1 cellular context compared by ENCODE assay signal in the genomic region with DNA sequence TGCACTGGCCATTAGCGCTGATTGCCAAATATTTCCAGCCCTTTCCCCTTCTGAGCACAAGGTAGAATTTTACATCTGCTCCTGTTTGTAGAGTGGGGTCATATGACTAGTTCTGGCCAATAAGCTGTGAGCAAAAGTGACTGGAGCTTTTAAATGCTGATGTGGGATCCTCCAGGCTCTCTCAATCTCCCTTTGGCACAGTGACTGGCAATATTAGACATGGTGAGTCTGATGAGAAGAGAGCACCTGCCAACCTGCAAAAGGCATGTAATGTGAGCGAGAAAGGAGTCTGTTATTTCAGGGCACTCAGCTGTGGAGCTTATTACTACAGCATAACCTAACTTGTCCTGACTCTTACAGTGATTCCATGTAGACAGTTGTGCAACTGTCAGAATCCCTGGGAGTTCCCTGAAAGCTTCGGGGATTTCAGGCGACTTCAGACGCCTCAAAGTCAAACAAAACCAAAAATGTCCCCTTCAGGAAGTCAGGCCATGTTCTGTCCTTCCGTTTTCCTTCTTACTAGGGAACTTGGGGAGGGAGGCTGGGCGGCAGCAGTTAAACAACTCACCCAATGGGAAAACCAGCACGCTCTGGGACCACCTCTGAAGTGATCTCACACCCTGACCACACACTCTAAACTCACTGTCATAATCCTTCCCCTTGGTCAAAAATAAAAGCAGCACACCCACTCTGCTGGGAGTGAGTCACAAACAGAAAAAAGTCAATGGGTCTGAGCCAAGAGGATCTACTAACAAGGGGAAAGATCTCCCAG.
A peak's percentile ranks its signal among the peaks of the same experiment; 100 is the strongest.
TF ChIP-seq lines count a peak whose summit lies in the region.

No MANE protein-coding gene starts in this region.

TF ChIP-seq in K562, 482 proteins besides CTCF, POLR2A, EP300 and RAD21 (continued from another document and continues in another):
- TF ChIP-seq JUND (IDR thresholded peaks at IDR 0.05; ENCODE audit: borderline replicate concordance, low read depth, low read length) (peak; percentile 95), JUND (tag; IDR thresholded peaks at IDR 0.05; ENCODE audit: borderline replicate concordance, low read depth, low read length) (peak; percentile 93; the same call in 2 of the 3 replicates), FUS (optimal IDR thresholded peaks at IDR 0.05; ENCODE audit: low read depth, low read length) (no peak), ZNF133 (CRISPR knock-in tag; IDR thresholded peaks at IDR 0.05) (no peak), NFIC (IDR thresholded peaks at IDR 0.05) (peak; percentile 85), SREBF2 (CRISPR knock-in tag; IDR thresholded peaks at IDR 0.05) (no peak), MCM2 (IDR thresholded peaks at IDR 0.05; ENCODE audit: low read depth) (no peak), NCOA1 (IDR thresholded peaks at IDR 0.05; ENCODE audit: low read depth) (no peak), NFIX (CRISPR knock-in tag; IDR thresholded peaks at IDR 0.05; ENCODE audit: low read depth) (no peak), CC2D1A (IDR thresholded peaks at IDR 0.05) (peak; percentile 96), KHSRP (IDR thresholded peaks at IDR 0.05) (no peak), MYNN (IDR thresholded peaks at IDR 0.05) (peak; percentile 72; the same call in 1 of the 2 replicates), MYNN (CRISPR knock-in tag; IDR thresholded peaks at IDR 0.05) (no peak), TAL1 (IDR thresholded peaks at IDR 0.05) (no peak), ATF7 (IDR thresholded peaks at IDR 0.05) (peak; percentile 82), TBP (optimal IDR thresholded peaks at IDR 0.05; ENCODE audit: low read depth, low read length) (peak; percentile 15), ZNF184 (CRISPR knock-in tag; IDR thresholded peaks at IDR 0.05) (no peak), ZNF253 (CRISPR knock-in tag; conservative IDR thresholded peaks at IDR 0.05) (no peak), KLF13 (tag; IDR thresholded peaks at IDR 0.05; ENCODE audit: borderline replicate concordance, low read depth) (0 out of 2 replicates have a peak, but pooled peaks have one; percentile 36), ZNF24 (IDR thresholded peaks at IDR 0.05) (no peak), GABPB1 (CRISPR knock-in tag; IDR thresholded peaks at IDR 0.05) (peak; percentile 8; the same call in 1 of the 2 replicates), BHLHE40 (IDR thresholded peaks at IDR 0.05; ENCODE audit: low read length) (peak; percentile 64), NEUROD1 (IDR thresholded peaks at IDR 0.05; ENCODE audit: borderline replicate concordance, low read depth, low read length, partially characterized antibody) (peak; percentile 70), ETV6 (IDR thresholded peaks at IDR 0.05; ENCODE audit: borderline replicate concordance in 1 of 2, low read depth in 2 of 2, low read length in 1 of 2) (0 out of 4 replicates have a peak, but pooled peaks of 1 of the 2 experiments have one; percentile 67), ETV6 (CRISPR knock-in tag; IDR thresholded peaks at IDR 0.05; ENCODE audit: borderline replicate concordance) (no peak), ZNF175 (CRISPR knock-in tag; IDR thresholded peaks at IDR 0.05; ENCODE audit: low read depth) (peak; percentile 88), EHMT2 (IDR thresholded peaks at IDR 0.05) (peak; percentile 67; the same call in 1 of the 2 replicates), NCOR1 (IDR thresholded peaks at IDR 0.05) (no peak), RHOXF2B (CRISPR knock-in tag; conservative IDR thresholded peaks at IDR 0.05) (no peak), ZNF695 (CRISPR knock-in tag; IDR thresholded peaks at IDR 0.05) (no peak), ZZZ3 (IDR thresholded peaks at IDR 0.05) (no peak), MIER1 (IDR thresholded peaks at IDR 0.05; ENCODE audit: low read depth) (no peak), CBFA2T3 (IDR thresholded peaks at IDR 0.05) (no peak), TCFL5 (CRISPR knock-in tag; conservative IDR thresholded peaks at IDR 0.05) (no peak), ILK (tag; IDR thresholded peaks at IDR 0.05; ENCODE audit: borderline replicate concordance, low read depth) (no peak), L3MBTL2 (IDR thresholded peaks at IDR 0.05) (peak; percentile 92), RBBP5 (IDR thresholded peaks at IDR 0.05; ENCODE audit: borderline replicate concordance, insufficient read depth, low read length, poor library complexity, severe bottlenecking) (peak; percentile 47), EGR1 (conservative IDR thresholded peaks at IDR 0.05) (peak; percentile 90), POLR2B (IDR thresholded peaks at IDR 0.05; ENCODE audit: low read depth, partially characterized antibody) (no peak), IRF9 (tag; IDR thresholded peaks at IDR 0.05) (peak; percentile 37; the same call in 1 of the 2 replicates), MAFG (tag; conservative IDR thresholded peaks at IDR 0.05) (peak; percentile 59), CEBPB (tag; IDR thresholded peaks at IDR 0.05) (peak; percentile 68), FOXK2 (conservative IDR thresholded peaks at IDR 0.05 in 1 of 2, IDR thresholded peaks at IDR 0.05 in 1 of 2; ENCODE audit: low read depth in 2 of 2) (peak in 1 of 2 experiments; percentile 30; a peak in 1 of 4 replicates), ZFPM2 (CRISPR knock-in tag; IDR thresholded peaks at IDR 0.05) (0 out of 2 replicates have a peak, but pooled peaks have one; percentile 59), TARDBP (IDR thresholded peaks at IDR 0.05) (no peak), SMARCE1 (IDR thresholded peaks at IDR 0.05) (peak; percentile 87), MAZ (CRISPR knock-in tag; conservative IDR thresholded peaks at IDR 0.05 in 1 of 2, IDR thresholded peaks at IDR 0.05 in 1 of 2) (peak in 1 of 2 experiments; percentile 59; a peak in 2 of 4 replicates), CBFA2T2 (conservative IDR thresholded peaks at IDR 0.05) (no peak), ZNF23 (CRISPR knock-in tag; IDR thresholded peaks at IDR 0.05) (0 out of 2 replicates have a peak, but pooled peaks have one; percentile 11), ZNF445 (CRISPR knock-in tag; IDR thresholded peaks at IDR 0.05; ENCODE audit: low read depth) (0 out of 2 replicates have a peak, but pooled peaks have one; percentile 15), DMBX1 (CRISPR knock-in tag; IDR thresholded peaks at IDR 0.05; ENCODE audit: borderline replicate concordance) (0 out of 2 replicates have a peak, but pooled peaks have one; percentile 49), E2F4 (CRISPR knock-in tag; IDR thresholded peaks at IDR 0.05; ENCODE audit: low read depth) (no peak), BRCA1 (IDR thresholded peaks at IDR 0.05) (no peak), BRCA1 (CRISPR knock-in tag; IDR thresholded peaks at IDR 0.05) (no peak), ETV5 (CRISPR knock-in tag; IDR thresholded peaks at IDR 0.05; ENCODE audit: low read depth) (0 out of 2 replicates have a peak, but pooled peaks have one; percentile 65), ZBTB8A (IDR thresholded peaks at IDR 0.05; ENCODE audit: partially characterized antibody) (no peak), HOXB6 (CRISPR knock-in tag; IDR thresholded peaks at IDR 0.05; ENCODE audit: borderline replicate concordance) (no peak), RBM15 (IDR thresholded peaks at IDR 0.05; ENCODE audit: insufficient read depth, low read length) (no peak)
- TF ChIP-seq, protein P1, sequence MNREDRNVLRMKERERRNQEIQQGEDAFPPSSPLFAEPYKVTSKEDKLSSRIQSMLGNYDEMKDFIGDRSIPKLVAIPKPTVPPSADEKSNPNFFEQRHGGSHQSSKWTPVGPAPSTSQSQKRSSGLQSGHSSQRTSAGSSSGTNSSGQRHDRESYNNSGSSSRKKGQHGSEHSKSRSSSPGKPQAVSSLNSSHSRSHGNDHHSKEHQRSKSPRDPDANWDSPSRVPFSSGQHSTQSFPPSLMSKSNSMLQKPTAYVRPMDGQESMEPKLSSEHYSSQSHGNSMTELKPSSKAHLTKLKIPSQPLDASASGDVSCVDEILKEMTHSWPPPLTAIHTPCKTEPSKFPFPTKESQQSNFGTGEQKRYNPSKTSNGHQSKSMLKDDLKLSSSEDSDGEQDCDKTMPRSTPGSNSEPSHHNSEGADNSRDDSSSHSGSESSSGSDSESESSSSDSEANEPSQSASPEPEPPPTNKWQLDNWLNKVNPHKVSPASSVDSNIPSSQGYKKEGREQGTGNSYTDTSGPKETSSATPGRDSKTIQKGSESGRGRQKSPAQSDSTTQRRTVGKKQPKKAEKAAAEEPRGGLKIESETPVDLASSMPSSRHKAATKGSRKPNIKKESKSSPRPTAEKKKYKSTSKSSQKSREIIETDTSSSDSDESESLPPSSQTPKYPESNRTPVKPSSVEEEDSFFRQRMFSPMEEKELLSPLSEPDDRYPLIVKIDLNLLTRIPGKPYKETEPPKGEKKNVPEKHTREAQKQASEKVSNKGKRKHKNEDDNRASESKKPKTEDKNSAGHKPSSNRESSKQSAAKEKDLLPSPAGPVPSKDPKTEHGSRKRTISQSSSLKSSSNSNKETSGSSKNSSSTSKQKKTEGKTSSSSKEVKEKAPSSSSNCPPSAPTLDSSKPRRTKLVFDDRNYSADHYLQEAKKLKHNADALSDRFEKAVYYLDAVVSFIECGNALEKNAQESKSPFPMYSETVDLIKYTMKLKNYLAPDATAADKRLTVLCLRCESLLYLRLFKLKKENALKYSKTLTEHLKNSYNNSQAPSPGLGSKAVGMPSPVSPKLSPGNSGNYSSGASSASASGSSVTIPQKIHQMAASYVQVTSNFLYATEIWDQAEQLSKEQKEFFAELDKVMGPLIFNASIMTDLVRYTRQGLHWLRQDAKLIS (CRISPR knock-in tag; IDR thresholded peaks at IDR 0.05) = peak; percentile 53; the same call in 1 of the 2 replicates
- TF ChIP-seq, protein P2, sequence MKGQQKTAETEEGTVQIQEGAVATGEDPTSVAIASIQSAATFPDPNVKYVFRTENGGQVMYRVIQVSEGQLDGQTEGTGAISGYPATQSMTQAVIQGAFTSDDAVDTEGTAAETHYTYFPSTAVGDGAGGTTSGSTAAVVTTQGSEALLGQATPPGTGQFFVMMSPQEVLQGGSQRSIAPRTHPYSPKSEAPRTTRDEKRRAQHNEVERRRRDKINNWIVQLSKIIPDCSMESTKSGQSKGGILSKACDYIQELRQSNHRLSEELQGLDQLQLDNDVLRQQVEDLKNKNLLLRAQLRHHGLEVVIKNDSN (CRISPR knock-in tag; IDR thresholded peaks at IDR 0.05) = peak; percentile 85
- TF ChIP-seq, protein P3, sequence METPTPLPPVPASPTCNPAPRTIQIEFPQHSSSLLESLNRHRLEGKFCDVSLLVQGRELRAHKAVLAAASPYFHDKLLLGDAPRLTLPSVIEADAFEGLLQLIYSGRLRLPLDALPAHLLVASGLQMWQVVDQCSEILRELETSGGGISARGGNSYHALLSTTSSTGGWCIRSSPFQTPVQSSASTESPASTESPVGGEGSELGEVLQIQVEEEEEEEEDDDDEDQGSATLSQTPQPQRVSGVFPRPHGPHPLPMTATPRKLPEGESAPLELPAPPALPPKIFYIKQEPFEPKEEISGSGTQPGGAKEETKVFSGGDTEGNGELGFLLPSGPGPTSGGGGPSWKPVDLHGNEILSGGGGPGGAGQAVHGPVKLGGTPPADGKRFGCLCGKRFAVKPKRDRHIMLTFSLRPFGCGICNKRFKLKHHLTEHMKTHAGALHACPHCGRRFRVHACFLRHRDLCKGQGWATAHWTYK (CRISPR knock-in tag; IDR thresholded peaks at IDR 0.05) = 0 out of 2 replicates have a peak, but pooled peaks have one; percentile 43
- TF ChIP-seq, protein P4, sequence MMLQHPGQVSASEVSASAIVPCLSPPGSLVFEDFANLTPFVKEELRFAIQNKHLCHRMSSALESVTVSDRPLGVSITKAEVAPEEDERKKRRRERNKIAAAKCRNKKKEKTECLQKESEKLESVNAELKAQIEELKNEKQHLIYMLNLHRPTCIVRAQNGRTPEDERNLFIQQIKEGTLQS (IDR thresholded peaks at IDR 0.05) = peak; percentile 92
- TF ChIP-seq, protein P4 (CRISPR knock-in tag; conservative IDR thresholded peaks at IDR 0.05) = no peak; the same call in 1 of the 2 replicates
